16 cellular contexts compared by ENCODE assay signal in the genomic region with DNA sequence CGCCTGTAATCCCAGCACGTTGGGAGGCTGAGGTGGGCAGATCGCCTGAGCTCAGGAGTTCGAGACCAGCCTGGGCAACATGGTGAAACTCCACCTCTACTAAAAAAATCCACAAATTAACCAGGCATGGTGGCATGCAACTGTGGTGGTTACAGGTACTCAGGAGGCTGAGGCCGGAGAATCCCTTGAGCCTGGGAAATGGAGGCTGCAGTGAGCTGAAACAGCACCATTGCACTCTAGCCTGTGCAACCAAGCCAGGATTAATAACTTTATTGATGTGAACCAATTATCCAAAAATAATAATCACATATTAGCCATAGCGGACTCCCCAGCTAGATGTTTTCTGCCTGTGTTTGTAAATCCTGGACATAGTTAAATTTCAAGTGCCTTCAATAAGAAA. TPM values are rescaled to one million over a fixed set of nuclear protein-coding genes. Genes with fewer than 3 reads are reported as not detected.
DNase-seq lines count a peak whose midpoint lies in the region; ATAC-seq, FAIRE-seq and TF ChIP-seq lines count a peak whose summit lies in the region.
"Had no signal": no experiment of that assay in that cellular context is flagged by ENCODE, and none has a peak within 500 bp of the region (broad histone marks: within the 10 kb centered on the region; RNA-seq: fewer than 3 reads in every experiment).

No MANE protein-coding gene starts in this region.

- intact Hi-C loops in adrenal gland (cut with DNase I) (no loop called here), kidney (cut with DNase I) (no loop called here)

- no peak for ATAC-seq in GM21737 (IDR thresholded peaks at IDR 0.05; ENCODE audit: unreplicated experiment)
- ATAC-seq: stimulated activated naive B cell treated with anti-CD40 and anti-IgM and Interleukin-4, amounts not matched to agents 10 μg/mL and 1 μg/mL and 100 μg/mL, for 72 hours had no signal

- FAIRE-seq in kidney (lab: Jason Lieb, UNC) = no peak
- FAIRE-seq: colon, frontal cortex had no signal

- H3K36me3 ChIP-seq in GM23248 (ENCODE audit: low read depth) (no peaks in the 10 kb centered on the region), adrenal gland (replicated peaks in 1 of 2) (no peaks in the 10 kb centered on the region), kidney (ENCODE audit: control insufficient read depth in 1 of 2, insufficient read depth in 2 of 2, low read length in 2 of 2) (no peaks in the 10 kb centered on the region)
- H3K36me3 ChIP-seq: BLaER1 had no signal

- WGBS in GM23248 (ENCODE audit: low coverage in 1 of 2, low lambda C conversion rate in 2 of 2, missing lambda C conversion rate in 2 of 2), 2 experiments = 87 to 96% methylated on average over 6 of the region's 6 CpGs
- 90 to 96% (median 95%) methylated on average over 6 of the region's 6 CpGs for WGBS in adrenal gland, 4 donors

- H3K27me3 ChIP-seq in GM23248 (replicated peaks; ENCODE audit: insufficient read depth) = no peaks in the 10 kb centered on the region
- no peaks in the 10 kb centered on the region for H3K27me3 ChIP-seq in adrenal gland
- H3K27me3 ChIP-seq: BLaER1 had no signal

- TF ChIP-seq CTCF in adrenal gland (IDR thresholded peaks at IDR 0.05) (no peak), kidney (IDR thresholded peaks at IDR 0.05; ENCODE audit: borderline replicate concordance, extremely low read depth, insufficient read depth) (no peak)

- no peak for TF ChIP-seq POLR2A in adrenal gland (IDR thresholded peaks at IDR 0.05)

- no peak for DNase-seq in GM23248
- no peak for DNase-seq in adrenal gland
- no peak for DNase-seq in kidney
- no peak for DNase-seq in skeletal muscle cell (ENCODE audit: low read depth)
- no peak for DNase-seq in activated T-cell treated with anti-CD3 and anti-CD28 coated beads, Interleukin-2, amount 50 U/mL, for 1 hour
- DNase-seq in NCI-H345 (lab: John Stamatoyannopoulos, UW) = no peak
- DNase-seq in NCI-H1694 (lab: John Stamatoyannopoulos, UW) = no peak
- DNase-seq: activated naive CD4-positive, alpha-beta T cell treated with anti-CD3 and anti-CD28 coated beads, Interleukin-2, amount 50 U/mL, for 16 hours; NCI-H1092; SHP77 treated with DMSO at 0.1 percent for 48 hours; stimulated activated CD4-positive, alpha-beta T cell treated with anti-CD3 and anti-CD28 coated beads, Interleukin-4, amount 100 ng/mL, for 24 hours; stimulated activated naive B cell treated with anti-CD40 and anti-IgM and Interleukin-4, amounts not matched to agents 10 μg/mL and 1 μg/mL and 100 μg/mL, for 72 hours had no signal

- H2AFZ ChIP-seq in GM23248 = peak overlapping the region; percentile 95

- H3K4me3 ChIP-seq in GM23248 = no peak overlapping the region
- H3K4me3 ChIP-seq in adrenal gland = peak overlapping the region in 1 of 4 donors; percentile 69
- peak overlapping the region in 1 of 2 donors; percentile 74 for H3K4me3 ChIP-seq in kidney (ENCODE audit: low read length in 2 of 2)
- H3K4me3 ChIP-seq in skeletal muscle cell (ENCODE audit: low read depth, low read length) = peak overlapping the region; percentile 58
- H3K4me3 ChIP-seq: BLaER1 had no signal

- peaks cover 32% of the 10 kb centered on the region for H3F3A ChIP-seq in GM23248 (ENCODE audit: insufficient read depth)

- H3K4me1 ChIP-seq in GM23248 (ENCODE audit: insufficient read depth) (peaks cover 21% of the 10 kb centered on the region), adrenal gland (replicated peaks in 1 of 2) (peaks cover 25 to 35% of the 10 kb centered on the region in 2 donors), kidney (ENCODE audit: control insufficient read depth in 1 of 2, insufficient read depth in 1 of 2, low read depth in 1 of 2, low read length in 2 of 2) (peaks cover 2 to 7% of the 10 kb centered on the region in 2 donors)

- H3K9me2 ChIP-seq in GM23248 (ENCODE audit: insufficient read depth) = no peaks in the 10 kb centered on the region

- H3K9ac ChIP-seq in GM23248 = no peak overlapping the region
- peak overlapping the region in 1 of 2 donors; percentile 90 for H3K9ac ChIP-seq in kidney (ENCODE audit: low read length in 2 of 2)
- H3K9ac ChIP-seq: BLaER1 had no signal

- H3K27ac ChIP-seq in GM23248 (no peak overlapping the region), adrenal gland (peak overlapping the region in 3 of 5 donors; percentile 83 to 93 (median 87)), kidney (ENCODE audit: low read depth in 2 of 2, low read length in 2 of 2) (peak overlapping the region; percentile 82 to 90)
- H3K27ac ChIP-seq: BLaER1 had no signal

- H3K79me2 ChIP-seq in GM23248 (ENCODE audit: insufficient read depth) = peaks cover 27% of the 10 kb centered on the region

- H3K9me3 ChIP-seq in GM23248 (ENCODE audit: low read depth) (no peaks in the 10 kb centered on the region), adrenal gland (replicated peaks in 1 of 3) (no peaks in the 10 kb centered on the region), kidney (ENCODE audit: control insufficient read depth in 1 of 2, low read length in 2 of 2) (no peaks in the 10 kb centered on the region)
- H3K9me3 ChIP-seq: BLaER1 had no signal

- H4K20me1 ChIP-seq in GM23248 (ENCODE audit: insufficient read depth) = no peaks in the 10 kb centered on the region

- H3K4me2 ChIP-seq in GM23248 (ENCODE audit: unreplicated experiment) = peak overlapping the region; percentile 97
- H3K4me2 ChIP-seq: BLaER1 had no signal

- in situ Hi-C loops in GM23248 (cut with MboI) = no loop called here

RNA-seq across cellular contexts. Expression of a gene that starts 1.8 kb away (rescaled TPM):
- 42.9 and 47.8 TPM in 2 replicates for total RNA-seq in GM23248 (2014; rRNA removed; shearing (Covaris generic))
- polyA plus RNA-seq in GM23248 (2016; fragmentation: Nextera tagmentation; extraction: Ambion mirVana) (36.7 and 37.2 TPM in 2 replicates), adrenal gland (100 to 1,000 TPM in 1 of 3 donors, 10 to 100 TPM in 2; 23.0 to 175 (median 29.6) TPM), kidney (ENCODE audit: insufficient read depth, low read depth, low replicate concordance) (104 TPM)
- total RNA-seq in adrenal gland (100 to 1,000 TPM in 7 of 8 donors, 10 to 100 TPM in 1; 71.1 to 195 (median 153) TPM), kidney (127 TPM)
